In genomic region chr4:121119715-121120114, GRCh38 we compare ENCODE assay signal across 30 cellular contexts. TPM values are rescaled to one million over a fixed set of nuclear protein-coding genes. Genes with fewer than 3 reads are reported as not detected.
"Had no signal": no experiment of that assay in that cellular context is flagged by ENCODE, and none has a peak within 500 bp of the region (broad histone marks: within the 10 kb centered on the region; RNA-seq: fewer than 3 reads in every experiment).

No MANE protein-coding gene starts in this region.

- H3K4me3 Mint-ChIP-seq: dendritic cell treated with granulocyte-macrophage colony-stimulating factor and Interleukin-4, amounts not matched to agents 40 ng/mL and 50 ng/mL, for 4 days; effector memory CD8-positive, alpha-beta T cell; endodermal cell; mesothelial cell of epicardium; naive B cell had no signal

- H3K4me3 ChIP-seq: colonic mucosa, esophagus squamous epithelium, gastrocnemius medialis, heart right ventricle, lower lobe of right lung, mucosa of descending colon had no signal

- H3K4me1 Mint-ChIP-seq: endodermal cell, mesothelial cell of epicardium, naive B cell had no signal

- H3K36me3 Mint-ChIP-seq: mesothelial cell of epicardium, naive B cell had no signal

- H3K27ac ChIP-seq: colonic mucosa, epithelial cell of prostate, esophagus squamous epithelium, gastrocnemius medialis, heart right ventricle, lower lobe of right lung had no signal

- H3K27me3 Mint-ChIP-seq: effector memory CD8-positive, alpha-beta T cell had no signal

- ATAC-seq: effector memory CD8-positive, alpha-beta T cell; esophagus mucosa; gastrocnemius medialis; heart right ventricle; left colon; left lobe of liver; left ventricle myocardium superior; mucosa of descending colon had no signal

- DNase-seq: colonic mucosa; cortex of kidney; effector CD8-positive, alpha-beta T cell; effector memory CD8-positive, alpha-beta T cell; endodermal cell; erythroblast; esophagus squamous epithelium; foreskin fibroblast; foreskin melanocyte; gastrocnemius medialis; glutamatergic neuron; head of caudate nucleus; heart right ventricle; hippocampal formation; left colon; left ventricle myocardium superior; lower lobe of right lung; mesenchymal stem cell; mucosa of descending colon; naive B cell had no signal

- H3K4me1 ChIP-seq: colonic mucosa, esophagus squamous epithelium, gastrocnemius medialis, heart right ventricle had no signal

- FAIRE-seq: endometrium, islet of Langerhans, keratinocyte had no signal

- H3K27ac Mint-ChIP-seq: dendritic cell treated with granulocyte-macrophage colony-stimulating factor and Interleukin-4, amounts not matched to agents 40 ng/mL and 50 ng/mL, for 4 days; effector memory CD8-positive, alpha-beta T cell; endodermal cell; mesothelial cell of epicardium; naive B cell had no signal

- H3K27me3 ChIP-seq: colonic mucosa, esophagus squamous epithelium, gastrocnemius medialis had no signal

- H3K36me3 ChIP-seq: colonic mucosa, esophagus squamous epithelium, gastrocnemius medialis, heart right ventricle, lower lobe of right lung had no signal

- H3K9me3 Mint-ChIP-seq: dendritic cell treated with granulocyte-macrophage colony-stimulating factor and Interleukin-4, amounts not matched to agents 40 ng/mL and 50 ng/mL, for 4 days; effector memory CD8-positive, alpha-beta T cell; endodermal cell; mesothelial cell of epicardium had no signal

- H3K9me3 ChIP-seq: colonic mucosa, esophagus squamous epithelium, gastrocnemius medialis, heart right ventricle, lower lobe of right lung, mucosa of descending colon had no signal

RNA-seq across cellular contexts. Expression of gene TNIP3, which starts 44.4 kb away (rescaled TPM):
- total RNA-seq: gastrocnemius medialis, left lobe of liver, left ventricle myocardium superior, lower leg skin, myocyte had no signal

RNA-seq across cellular contexts. Expression of gene NDNF, which starts 47.4 kb away (rescaled TPM):
- total RNA-seq: myocyte had no signal
- polyA plus RNA-seq: keratinocyte had no signal
